In the genomic region with DNA sequence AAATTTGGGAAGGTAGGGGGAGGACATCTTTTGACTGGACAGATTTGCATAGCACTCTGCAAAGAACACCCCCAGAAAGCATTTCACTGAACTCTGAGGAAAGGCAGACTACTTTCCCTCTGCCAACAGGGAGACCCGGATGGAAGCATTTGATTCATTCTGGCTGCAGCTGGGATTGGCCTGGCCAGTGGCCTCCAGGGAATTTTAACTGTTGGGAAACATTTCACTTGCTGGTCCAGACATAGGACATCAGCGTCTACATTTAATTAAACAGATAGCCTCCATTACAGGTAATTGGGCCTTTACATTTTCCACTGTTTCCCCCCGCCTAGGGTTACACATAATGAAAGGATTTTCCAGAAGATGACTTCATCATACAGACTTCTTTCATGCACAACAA, we compare ENCODE assay signal across 20 cellular contexts.
DNase-seq lines count a peak whose midpoint lies in the region; ATAC-seq and TF ChIP-seq lines count a peak whose summit lies in the region.
"Had no signal": no experiment of that assay in that cellular context is flagged by ENCODE, and none has a peak within 500 bp of the region (broad histone marks: within the 10 kb centered on the region; RNA-seq: fewer than 3 reads in every experiment).

No MANE protein-coding gene starts in this region.

- H3K4me1 ChIP-seq in mesodermal cell (ENCODE audit: control insufficient read depth, insufficient read depth, low read length, poor library complexity, severe bottlenecking) = peaks cover 35% of the 10 kb centered on the region

- intact Hi-C loops in posterior vena cava (cut with DNase I) = no loop called here

- H3K4me3 ChIP-seq in fibroblast of pulmonary artery (replicated peaks; ENCODE audit: low read depth, low read length) (no peak overlapping the region), mesodermal cell (ENCODE audit: extremely low read depth, insufficient read depth, low read length, poor library complexity, severe bottlenecking) (no peak overlapping the region)
- H3K4me3 ChIP-seq: coronary artery had no signal

- TF ChIP-seq CTCF in fibroblast of pulmonary artery (IDR thresholded peaks at IDR 0.05; ENCODE audit: low read length, missing control alignments) = no peak

- no peak for ATAC-seq in GM19324 (IDR thresholded peaks at IDR 0.05; ENCODE audit: low FRiP score, unreplicated experiment)
- ATAC-seq: activated T-helper 17 cell treated with anti-CD3 and anti-CD28 coated beads, Interleukin-2, amount 50 U/mL, for 72 hours had no signal

- peak overlapping the region; percentile 2 for H3K27ac ChIP-seq in mesodermal cell (ENCODE audit: low read depth, low read length, severe bottlenecking)
- H3K27ac ChIP-seq: brain microvascular endothelial cell, coronary artery had no signal

- WGBS in mesodermal cell (ENCODE audit: insufficient coverage in 2 of 2), 2 experiments = 89 to 96% methylated on average over 2 to 3 of the region's 3 CpGs

- H3K36me3 ChIP-seq in mesodermal cell (ENCODE audit: control insufficient read depth, insufficient read depth, low read length) = peaks cover 60% of the 10 kb centered on the region

- DNase-seq in AG20443 (ENCODE audit: low spot score) (peak; percentile 73), RPMI7951 (ENCODE audit: low read depth) (peak; percentile 21), fibroblast of pulmonary artery (ENCODE audit: low read depth) (peak; percentile 76), posterior vena cava (ENCODE audit: low spot score) (no peak), NCI-H510A (lab: John Stamatoyannopoulos, UW) (no peak)
- no peak for DNase-seq in stimulated activated naive CD4-positive, alpha-beta T cell treated with Interleukin-2 at 50 U/mL for 16 hours (lab: John Stamatoyannopoulos, UW)
- DNase-seq: activated CD4-positive, alpha-beta T cell treated with anti-CD3 and anti-CD28 coated beads for 48 hours; brain microvascular endothelial cell; DND-41; kidney glomerular epithelial cell; NCI-H2029 treated with DMSO at 0.1 percent for 48 hours; NCI-H446; posterior cingulate gyrus; small intestine; stimulated activated CD4-positive, alpha-beta T cell treated with anti-CD3 and anti-CD28 coated beads, Interleukin-4, amount 100 ng/mL, for 1 hour; trophoblast cell had no signal

- H3K9me3 ChIP-seq in mesodermal cell (ENCODE audit: control insufficient read depth, low read length) = no peaks in the 10 kb centered on the region

Comparison
In these comparisons a context has a peak if more than half of its experiments do, and no peak if none do; other contexts are left out.
1. DNase-seq: peak in AG20443 (single experiment), RPMI7951 (single experiment) and fibroblast of pulmonary artery (single experiment); none in posterior vena cava (single experiment), NCI-H510A (single experiment) and stimulated activated naive CD4-positive, alpha-beta T cell treated with Interleukin-2 at 50 U/mL for 16 hours (single experiment).